7 cellular contexts compared by ENCODE assay signal in genomic region chr9:33452828-33453271, GRCh38. TPM values are rescaled to one million over a fixed set of nuclear protein-coding genes. Genes with fewer than 3 reads are reported as not detected.
DNase-seq lines count a peak whose midpoint lies in the region; TF ChIP-seq lines count a peak whose summit lies in the region.

No MANE protein-coding gene starts in this region.

- TF ChIP-seq POLR2A in adrenal gland (IDR thresholded peaks at IDR 0.05): no peak

- no peaks in the 10 kb centered on the region for H3K9me3 ChIP-seq in SJSA1 (replicated peaks)
- H3K9me3 ChIP-seq in adrenal gland (replicated peaks in 1 of 3): no peaks in the 10 kb centered on the region

- intact Hi-C loops in adrenal gland (cut with DNase I): loop anchor here in 1 of 2 donors (10.0 kb wide), 1 partner anchor 78 kb away; no protein-coding TSS in a partner anchor

- H3K27me3 ChIP-seq in HL-60 (ENCODE audit: insufficient read depth, poor library complexity, severe bottlenecking) (no peaks in the 10 kb centered on the region), SJSA1 (replicated peaks) (no peaks in the 10 kb centered on the region), adrenal gland (no peaks in the 10 kb centered on the region)

- H3K36me3 ChIP-seq in SJSA1 (no peaks in the 10 kb centered on the region), adrenal gland (replicated peaks in 1 of 2) (no peaks in the 10 kb centered on the region)

- WGBS in adrenal gland, 4 donors: 13 to 36% (median 19%) methylated on average over 3 to 7 of the region's 7 CpGs

- DNase-seq in GDM1 (lab: John Stamatoyannopoulos, UW): peak; percentile 71
- peak; percentile 57 to 68 for DNase-seq in HL-60 (ENCODE audit: low read depth in 1 of 2, low spot score in 1 of 2)
- DNase-seq in SJSA1 (ENCODE audit: low read depth in 1 of 2, low spot score in 2 of 2): peak; percentile 30 to 56
- DNase-seq in adrenal gland: peak in 6 of 7 donors; percentile 67 to 78 (median 74)
- DNase-seq in iPS DF 19.7 (ENCODE audit: low read depth, low spot score): peak; percentile 59
- peak; percentile 60 to 68 for DNase-seq in stimulated activated CD4-positive, alpha-beta T cell treated with anti-CD3 and anti-CD28 coated beads, Interleukin-2, amount 100 ng/mL, for 24 hours
- no peak for DNase-seq in cortex of kidney (lab: John Stamatoyannopoulos, UW)

- peak; percentile 77 for TF ChIP-seq CTCF in HL-60 (IDR thresholded peaks at IDR 0.05; ENCODE audit: insufficient read depth, low read length)
- peak; percentile 34 to 63 (median 59) for TF ChIP-seq CTCF in adrenal gland (IDR thresholded peaks at IDR 0.05)

- H3K4me1 ChIP-seq in SJSA1 (replicated peaks) (peaks cover 7% of the 10 kb centered on the region; the same call in 1 of the 2 replicates), adrenal gland (replicated peaks in 1 of 2) (peaks cover 0 to 2% of the 10 kb centered on the region in 2 donors)

- H3K27ac ChIP-seq in HL-60 (replicated peaks) (no peak overlapping the region), SJSA1 (no peak overlapping the region), adrenal gland (no peak overlapping the region)

- H3K4me3 ChIP-seq in HL-60 (replicated peaks; ENCODE audit: insufficient read depth, low read length) (no peak overlapping the region), SJSA1 (no peak overlapping the region), adrenal gland (no peak overlapping the region)

RNA-seq across cellular contexts. Expression of gene AQP3, which starts 5.5 kb away (rescaled TPM):
- total RNA-seq in SJSA1 (2014; rRNA removed; shearing (Covaris generic)): not detected in 2 replicates
- total RNA-seq in adrenal gland: 10 to 100 TPM in 2 of 8 donors, 1 to 10 TPM in 6; 1.2 to 11.5 (median 2.4) TPM
- polyA plus RNA-seq in adrenal gland: 1 to 10 TPM in 1 of 3 donors, under 1 TPM in 2; 0.88 to 2.5 (median 0.94) TPM

RNA-seq across cellular contexts. Expression of gene NOL6, which starts 20.9 kb away (rescaled TPM):
- 11.9 and 14.5 TPM in 2 replicates for total RNA-seq in SJSA1 (2014; rRNA removed; shearing (Covaris generic))
- total RNA-seq in adrenal gland: 10 to 100 TPM; 17.5 to 45.7 (median 25.4) TPM
- 10 to 100 TPM; 36.9 to 45.1 (median 44.0) TPM for polyA plus RNA-seq in adrenal gland

RNA-seq across cellular contexts. Expression of gene AQP7, which starts 50.5 kb away (rescaled TPM):
- not detected in 2 replicates for total RNA-seq in SJSA1 (2014; rRNA removed; shearing (Covaris generic))
- total RNA-seq in adrenal gland: 1 to 10 TPM in 5 of 8 donors, under 1 TPM in 1, not detected in 2; 0.99 to 4.5 (median 2.4) TPM
- 10 to 100 TPM in 1 of 3 donors, 1 to 10 TPM in 1, under 1 TPM in 1; 0.51 to 32.5 (median 3.5) TPM for polyA plus RNA-seq in adrenal gland
